In the genomic region with DNA sequence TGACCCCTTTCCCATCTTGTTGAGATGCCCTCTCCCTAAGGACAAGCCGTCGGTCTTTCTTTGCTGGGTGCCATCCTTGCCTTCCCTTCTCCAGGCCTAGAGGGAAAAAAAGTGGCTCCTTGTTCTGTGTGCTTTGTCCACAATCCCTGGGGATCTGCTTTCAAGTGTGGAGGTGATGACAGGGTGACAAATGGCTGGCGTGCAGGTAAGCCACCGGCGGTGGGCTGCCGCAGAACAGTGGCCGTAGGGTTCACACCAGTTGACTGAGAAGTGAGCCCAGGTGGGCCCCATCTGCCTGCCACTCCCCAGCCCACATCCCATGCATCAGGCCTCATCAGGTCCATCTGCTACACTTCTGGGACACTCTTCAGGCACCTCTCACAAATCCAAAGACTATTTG, we compare ENCODE assay signal across 14 cellular contexts. TPM values are rescaled to one million over a fixed set of nuclear protein-coding genes. Genes with fewer than 3 reads are reported as not detected.
"Had no signal": no experiment of that assay in that cellular context is flagged by ENCODE, and none has a peak within 500 bp of the region (broad histone marks: within the 10 kb centered on the region; RNA-seq: fewer than 3 reads in every experiment).

No MANE protein-coding gene starts in this region.

- ATAC-seq: activated CD4-positive, alpha-beta T cell treated with anti-CD3 and anti-CD28 coated beads for 36 hours; activated T-cell treated with anti-CD3 and anti-CD28 coated beads, Interleukin-2, amount 50 U/mL, for 72 hours; gastroesophageal sphincter; heart right ventricle; left colon; pancreas; upper lobe of right lung had no signal

- DNase-seq: activated CD4-positive, alpha-beta memory T cell treated with anti-CD3 and anti-CD28 coated beads for 36 hours; activated CD4-positive, alpha-beta T cell treated with anti-CD3 and anti-CD28 coated beads for 36 hours; activated gamma-delta T cell treated with Interleukin-2 at 50 U/mL for 16 hours; activated T-cell treated with anti-CD3 and anti-CD28 coated beads, Interleukin-2, amount 50 U/mL, for 72 hours; amniotic stem cell; caudate nucleus; heart right ventricle; left colon; midbrain; pancreas; stimulated activated CD4-positive, alpha-beta T cell treated with anti-CD3 and anti-CD28 coated beads, Interleukin-2, amount 100 ng/mL, for 24 hours; upper lobe of right lung had no signal

RNA-seq across cellular contexts. Expression of a gene that starts 11.4 kb away (rescaled TPM):
- total RNA-seq: activated CD4-positive, alpha-beta memory T cell treated with anti-CD3 and anti-CD28 coated beads for 36 hours; activated CD4-positive, alpha-beta T cell treated with anti-CD3 and anti-CD28 coated beads for 36 hours; activated T-cell treated with anti-CD3 and anti-CD28 coated beads, Interleukin-2, amount 50 U/mL, for 72 hours; lung microvascular endothelial cell had no signal
